10 cellular contexts compared by ENCODE assay signal in genomic region chr2:58481670-58482069, GRCh38.
"Had no signal": no experiment of that assay in that cellular context is flagged by ENCODE, and none has a peak within 500 bp of the region (broad histone marks: within the 10 kb centered on the region; RNA-seq: fewer than 3 reads in every experiment).

No MANE protein-coding gene starts in this region.

- H2AFZ ChIP-seq: GM23248, GM23338 had no signal

- ATAC-seq: GM23338, HCT116 had no signal

- H3K4me3 ChIP-seq: GM23248, GM23338, HAP-1 had no signal

- DNase-seq: GM23248, GOT3, H7, H9, HCEC 1CT, HFFc6 had no signal

- H3K4me1 ChIP-seq: HAP-1 had no signal

- H3K9ac ChIP-seq: GM23248 had no signal

- H3K27ac Mint-ChIP-seq: GM23338, H9, HFFc6 had no signal

- H3K27ac ChIP-seq: GM23248 had no signal

- H3K4me3 Mint-ChIP-seq: GM23338, H9, HFFc6 had no signal

- H3K36me3 ChIP-seq: HAP-1 had no signal

- H3K4me2 ChIP-seq: GM23338 had no signal

- FAIRE-seq: H54 had no signal

- H3K9me3 ChIP-seq: HAP-1 had no signal
